In genomic region chr6:33813960-33814662, GRCh38 we compare ENCODE assay signal across 31 cellular contexts. TPM values are rescaled to one million over a fixed set of nuclear protein-coding genes. Genes with fewer than 3 reads are reported as not detected.
"Had no signal": no experiment of that assay in that cellular context is flagged by ENCODE, and none has a peak within 500 bp of the region (broad histone marks: within the 10 kb centered on the region; RNA-seq: fewer than 3 reads in every experiment).

No MANE protein-coding gene starts in this region.

- H3K4me3 Mint-ChIP-seq: activated B cell treated with CpG ODN at 0.5 μM for 24 hours; activated CD8-positive, alpha-beta memory T cell treated with anti-CD3 and anti-CD28 coated beads, Interleukin-2, amount 10 ng/mL, durations not matched to agents 7 days and 5 days; activated CD8-positive, alpha-beta T cell treated with anti-CD3 and anti-CD28 coated beads, Interleukin-2, amount 10 ng/mL, durations not matched to agents 7 days and 5 days; activated T-cell treated with anti-CD3 and anti-CD28 coated beads, Interleukin-2, amount 50 U/mL, for 72 hours; nephron; stimulated activated effector memory CD8-positive, alpha-beta T cell treated with anti-CD3 and anti-CD28 coated beads, Interleukin-12 subunit alpha, Interleukin-12 subunit beta, amount 100 ng/mL, for 72 hours; stimulated activated naive CD8-positive, alpha-beta T cell treated with anti-CD3 and anti-CD28 coated beads, Interleukin-15, Interleukin-2, amounts not matched to agents 100 ng/mL and 50 ng/mL, for 24 hours; T-helper 2 cell treated with Interferon-gamma antibody and Interleukin-4, amounts not matched to agents 5 μg/mL and 100 μg/mL, for 36 hours; type B pancreatic cell had no signal

- H3K9me3 Mint-ChIP-seq: activated B cell treated with CpG ODN at 0.5 μM for 24 hours; activated naive CD4-positive, alpha-beta T cell treated with anti-CD3 and anti-CD28 coated beads, Interleukin-2, amount 50 U/mL, for 72 hours; activated T-cell treated with anti-CD3 and anti-CD28 coated beads, Interleukin-2, amount 50 U/mL, for 72 hours; nephron; stimulated activated effector memory CD8-positive, alpha-beta T cell treated with anti-CD3 and anti-CD28 coated beads, Interleukin-12 subunit alpha, Interleukin-12 subunit beta, amount 100 ng/mL, for 72 hours; stimulated activated naive CD8-positive, alpha-beta T cell treated with anti-CD3 and anti-CD28 coated beads, Interleukin-15, Interleukin-2, amounts not matched to agents 100 ng/mL and 50 ng/mL, for 24 hours; T-helper 2 cell treated with Interferon-gamma antibody and Interleukin-4, amounts not matched to agents 5 μg/mL and 100 μg/mL, for 36 hours; type B pancreatic cell had no signal

- H3K27ac Mint-ChIP-seq: activated B cell treated with CpG ODN at 0.5 μM for 24 hours; activated CD8-positive, alpha-beta memory T cell treated with anti-CD3 and anti-CD28 coated beads, Interleukin-2, amount 10 ng/mL, durations not matched to agents 7 days and 5 days; activated CD8-positive, alpha-beta T cell treated with anti-CD3 and anti-CD28 coated beads, Interleukin-2, amount 10 ng/mL, durations not matched to agents 7 days and 5 days; activated naive CD4-positive, alpha-beta T cell treated with anti-CD3 and anti-CD28 coated beads, Interleukin-2, amount 50 U/mL, for 72 hours; activated T-cell treated with anti-CD3 and anti-CD28 coated beads, Interleukin-2, amount 50 U/mL, for 72 hours; nephron; stimulated activated effector memory CD8-positive, alpha-beta T cell treated with anti-CD3 and anti-CD28 coated beads, Interleukin-12 subunit alpha, Interleukin-12 subunit beta, amount 100 ng/mL, for 72 hours; stimulated activated naive CD8-positive, alpha-beta T cell treated with anti-CD3 and anti-CD28 coated beads, Interleukin-15, Interleukin-2, amounts not matched to agents 100 ng/mL and 50 ng/mL, for 24 hours; T-helper 2 cell treated with Interferon-gamma antibody and Interleukin-4, amounts not matched to agents 5 μg/mL and 100 μg/mL, for 36 hours; type B pancreatic cell had no signal

- ATAC-seq: activated CD8-positive, alpha-beta memory T cell treated with anti-CD3 and anti-CD28 coated beads, Interleukin-2, amount 10 ng/mL, durations not matched to agents 7 days and 5 days; activated CD8-positive, alpha-beta T cell treated with anti-CD3 and anti-CD28 coated beads, Interleukin-2, amount 10 ng/mL, durations not matched to agents 7 days and 5 days; activated naive CD4-positive, alpha-beta T cell treated with anti-CD3 and anti-CD28 coated beads, Interleukin-2, amount 50 U/mL, for 72 hours; activated T-cell treated with anti-CD3 and anti-CD28 coated beads, Interleukin-2, amount 50 U/mL, for 72 hours; gastroesophageal sphincter; pancreas; sciatic nerve; stimulated activated effector memory CD8-positive, alpha-beta T cell treated with anti-CD3 and anti-CD28 coated beads, Interleukin-12 subunit alpha, Interleukin-12 subunit beta, amount 100 ng/mL, for 72 hours had no signal

- H3K27ac ChIP-seq: colonic mucosa, gastroesophageal sphincter, heart right ventricle, left ventricle myocardium inferior, pancreas, prostate gland, skin epidermis, thoracic aorta, vagina had no signal

- H3K4me1 Mint-ChIP-seq: activated B cell treated with CpG ODN at 0.5 μM for 24 hours; stimulated activated effector memory CD8-positive, alpha-beta T cell treated with anti-CD3 and anti-CD28 coated beads, Interleukin-12 subunit alpha, Interleukin-12 subunit beta, amount 100 ng/mL, for 72 hours had no signal

- H3K27me3 ChIP-seq: colonic mucosa, vagina had no signal

- H3K4me1 ChIP-seq: colonic mucosa, gastroesophageal sphincter, pancreas, prostate gland, vagina had no signal

- H3K4me3 ChIP-seq: colonic mucosa, gastroesophageal sphincter, heart right ventricle, left ventricle myocardium inferior, pancreas, prostate gland, skin epidermis, thoracic aorta, vagina had no signal

- H3K9me3 ChIP-seq: colonic mucosa, gastroesophageal sphincter, heart right ventricle, left ventricle myocardium inferior, pancreas, prostate gland, thoracic aorta, vagina had no signal

- H3K36me3 ChIP-seq: colonic mucosa, gastroesophageal sphincter, heart right ventricle, left ventricle myocardium inferior, pancreas, prostate gland, thoracic aorta, vagina had no signal

- H3K36me3 Mint-ChIP-seq: activated CD8-positive, alpha-beta memory T cell treated with anti-CD3 and anti-CD28 coated beads, Interleukin-2, amount 10 ng/mL, durations not matched to agents 7 days and 5 days; activated naive CD4-positive, alpha-beta T cell treated with anti-CD3 and anti-CD28 coated beads, Interleukin-2, amount 50 U/mL, for 72 hours; type B pancreatic cell had no signal

- DNase-seq: activated B cell treated with CpG ODN at 0.5 μM for 24 hours; activated CD8-positive, alpha-beta memory T cell treated with anti-CD3 and anti-CD28 coated beads, Interleukin-2, amount 10 ng/mL, durations not matched to agents 7 days and 5 days; activated CD8-positive, alpha-beta T cell treated with anti-CD3 and anti-CD28 coated beads, Interleukin-2, amount 10 ng/mL, durations not matched to agents 7 days and 5 days; activated naive CD4-positive, alpha-beta T cell; activated T-cell treated with anti-CD3 and anti-CD28 coated beads, Interleukin-2, amount 50 U/mL, for 72 hours; anterior cingulate cortex; colonic mucosa; effector CD8-positive, alpha-beta T cell; heart right ventricle; left ventricle myocardium inferior; mammary epithelial cell; pancreas; retina; stimulated activated CD4-positive, alpha-beta T cell treated with anti-CD3 and anti-CD28 coated beads, Interleukin-12 subunit alpha, Interleukin-12 subunit beta, amount 100 ng/mL, for 4 hours; stimulated activated CD4-positive, alpha-beta T cell treated with anti-CD3 and anti-CD28 coated beads, Interleukin-4, amount 100 ng/mL, for 24 hours had no signal

RNA-seq across cellular contexts. Expression of gene MLN, which starts 10.3 kb away (rescaled TPM):
- total RNA-seq: activated B cell treated with CpG ODN at 0.5 μM for 24 hours; activated CD8-positive, alpha-beta memory T cell treated with anti-CD3 and anti-CD28 coated beads, Interleukin-2, amount 10 ng/mL, durations not matched to agents 7 days and 5 days; activated CD8-positive, alpha-beta T cell treated with anti-CD3 and anti-CD28 coated beads, Interleukin-2, amount 10 ng/mL, durations not matched to agents 7 days and 5 days; activated naive CD4-positive, alpha-beta T cell treated with anti-CD3 and anti-CD28 coated beads, Interleukin-2, amount 50 U/mL, for 72 hours; activated T-cell treated with anti-CD3 and anti-CD28 coated beads, Interleukin-2, amount 50 U/mL, for 72 hours; dermis microvascular lymphatic vessel endothelial cell; epithelial cell of proximal tubule; gastroesophageal sphincter; heart right ventricle; left ventricle myocardium inferior; mammary epithelial cell; mucosa of gallbladder; pancreas; prostate gland; sciatic nerve; subcutaneous adipose tissue; thoracic aorta; vagina had no signal
- polyA plus RNA-seq: heart right ventricle, mammary epithelial cell, pancreas had no signal
